ENCODE assay signal across 16 cellular contexts in genomic region chrX:14440109-14440508, GRCh38.
"Had no signal": no experiment of that assay in that cellular context is flagged by ENCODE, and none has a peak within 500 bp of the region (broad histone marks: within the 10 kb centered on the region; RNA-seq: fewer than 3 reads in every experiment).

No MANE protein-coding gene starts in this region.

- DNase-seq: KBM-7; MV-4-11; NCI-H1048; NCI-H1105; NCI-H1417; NCI-H1436 treated with DMSO at 0.1 percent for 48 hours; NCI-H1694; NCI-H187 treated with DMSO at 0.1 percent for 48 hours; NCI-H2029 treated with DMSO at 0.1 percent for 48 hours; NCI-H2171; NCI-H226; NCI-H524; NCI-H526 treated with DMSO at 0.1 percent for 48 hours; NK-92 treated with Interleukin-12 subunit alpha and Interleukin-12 subunit beta, amount 100 ng/mL, for 24 hours; PC-3; SHP77 had no signal
